33 cellular contexts compared by ENCODE assay signal in genomic region chr5:12330381-12330780, GRCh38.
"Had no signal": no experiment of that assay in that cellular context is flagged by ENCODE, and none has a peak within 500 bp of the region (broad histone marks: within the 10 kb centered on the region; RNA-seq: fewer than 3 reads in every experiment).

No MANE protein-coding gene starts in this region.

- H3K27ac ChIP-seq: adrenal gland, body of pancreas, gastrocnemius medialis, left lung, lower lobe of right lung, neural progenitor cell, parathyroid adenoma, psoas muscle, sigmoid colon, stomach, thyroid gland, upper lobe of left lung, vagina had no signal

- H3K4me1 Mint-ChIP-seq: activated naive CD8-positive, alpha-beta T cell treated with anti-CD3 and anti-CD28 coated beads for 36 hours; natural killer cell; stimulated activated naive B cell treated with anti-CD40 and anti-IgM and Interleukin-4, amounts not matched to agents 10 μg/mL and 1 μg/mL and 100 μg/mL, for 72 hours had no signal

- H3K4me3 ChIP-seq: adrenal gland, body of pancreas, gastrocnemius medialis, left lung, lower lobe of right lung, neural progenitor cell, psoas muscle, sigmoid colon, stomach, thyroid gland, upper lobe of left lung, vagina had no signal

- H3K9me3 ChIP-seq: adrenal gland, gastrocnemius medialis, lower lobe of right lung, thyroid gland, vagina had no signal

- H3K27me3 Mint-ChIP-seq: activated naive CD8-positive, alpha-beta T cell treated with anti-CD3 and anti-CD28 coated beads for 36 hours; stimulated activated naive B cell treated with anti-CD40 and anti-IgM and Interleukin-4, amounts not matched to agents 10 μg/mL and 1 μg/mL and 100 μg/mL, for 72 hours had no signal

- ATAC-seq: body of pancreas; gastrocnemius medialis; left lung; lower lobe of right lung; natural killer cell; psoas muscle; stimulated activated naive B cell treated with anti-CD40 and anti-IgM and Interleukin-4, amounts not matched to agents 10 μg/mL and 1 μg/mL and 100 μg/mL, for 72 hours had no signal

- H3K36me3 ChIP-seq: adrenal gland, gastrocnemius medialis, left lung, lower lobe of right lung, neural progenitor cell, sigmoid colon, stomach, thyroid gland, upper lobe of left lung, vagina had no signal

- H3K36me3 Mint-ChIP-seq: activated naive CD8-positive, alpha-beta T cell treated with anti-CD3 and anti-CD28 coated beads for 36 hours; natural killer cell; neural progenitor cell; stimulated activated naive B cell treated with anti-CD40 and anti-IgM and Interleukin-4, amounts not matched to agents 10 μg/mL and 1 μg/mL and 100 μg/mL, for 72 hours had no signal

- H3K9ac ChIP-seq: neural progenitor cell, parathyroid adenoma had no signal

- H3K27me3 ChIP-seq: adrenal gland, body of pancreas, gastrocnemius medialis, left lung, neural progenitor cell, sigmoid colon, stomach, thyroid gland, upper lobe of left lung, vagina had no signal

- DNase-seq: activated CD4-positive, alpha-beta T cell treated with anti-CD3 and anti-CD28 coated beads for 48 hours; activated CD4-positive, alpha-beta T cell treated with anti-CD3 and anti-CD28 coated beads, Interleukin-2, amount 50 U/mL, for 48 hours; activated CD8-positive, alpha-beta memory T cell treated with anti-CD3 and anti-CD28 coated beads for 24 hours; activated effector memory CD4-positive, alpha-beta T cell treated with anti-CD3 and anti-CD28 coated beads, Interleukin-2, amount 50 U/mL, for 16 hours; activated naive CD4-positive, alpha-beta T cell treated with anti-CD3 and anti-CD28 coated beads for 36 hours; activated naive CD8-positive, alpha-beta T cell treated with anti-CD3 and anti-CD28 coated beads for 36 hours; adrenal gland; aorta; body of pancreas; dermis blood vessel endothelial cell; effector CD4-positive, alpha-beta T cell; gastrocnemius medialis; glutamatergic neuron; kidney glomerular epithelial cell; left lung; lower lobe of right lung; mesenchymal stem cell; natural killer cell; occipital lobe; psoas muscle; sigmoid colon; small intestine; stimulated activated CD4-positive, alpha-beta T cell treated with anti-CD3 and anti-CD28 coated beads, Interleukin-1b, Interleukin-23, amount 100 ng/mL, for 48 hours; stimulated activated CD4-positive, alpha-beta T cell treated with anti-CD3 and anti-CD28 coated beads, Interleukin-4, amount 100 ng/mL, for 4 hours; stimulated activated CD8-positive, alpha-beta memory T cell treated with anti-CD3 and anti-CD28 coated beads, Interleukin-4, amount 100 ng/mL, for 48 hours; stimulated activated naive B cell treated with anti-CD40 and anti-IgM and Interleukin-4, amounts not matched to agents 10 μg/mL and 1 μg/mL and 100 μg/mL, for 72 hours; stomach; thyroid gland; upper lobe of left lung had no signal

- H3K4me1 ChIP-seq: adrenal gland, body of pancreas, gastrocnemius medialis, left lung, lower lobe of right lung, parathyroid adenoma, psoas muscle, sigmoid colon, stomach, thyroid gland, upper lobe of left lung, vagina had no signal

- H3K27ac Mint-ChIP-seq: activated naive CD4-positive, alpha-beta T cell treated with anti-CD3 and anti-CD28 coated beads for 36 hours; activated naive CD8-positive, alpha-beta T cell treated with anti-CD3 and anti-CD28 coated beads for 36 hours; activated T-helper 1 cell treated with anti-CD3 and anti-CD28 coated beads, Interleukin-12 subunit alpha, Interleukin-12 subunit beta, Interleukin-2, Interleukin-4 antibody, amounts not matched to agents 30 ng/mL and 10 ng/mL and 1 ng/mL, durations not matched to agents 14 hours and 24 hours and 36 hours; natural killer cell; neural progenitor cell; stimulated activated naive B cell treated with anti-CD40 and anti-IgM and Interleukin-4, amounts not matched to agents 10 μg/mL and 1 μg/mL and 100 μg/mL, for 72 hours had no signal

- H3K4me3 Mint-ChIP-seq: activated naive CD4-positive, alpha-beta T cell treated with anti-CD3 and anti-CD28 coated beads for 36 hours; activated naive CD8-positive, alpha-beta T cell treated with anti-CD3 and anti-CD28 coated beads for 36 hours; activated T-helper 1 cell treated with anti-CD3 and anti-CD28 coated beads, Interleukin-12 subunit alpha, Interleukin-12 subunit beta, Interleukin-2, Interleukin-4 antibody, amounts not matched to agents 30 ng/mL and 10 ng/mL and 1 ng/mL, durations not matched to agents 14 hours and 24 hours and 36 hours; natural killer cell; neural progenitor cell; stimulated activated naive B cell treated with anti-CD40 and anti-IgM and Interleukin-4, amounts not matched to agents 10 μg/mL and 1 μg/mL and 100 μg/mL, for 72 hours had no signal
